ENCODE assay signal across 8 cellular contexts in the genomic region with DNA sequence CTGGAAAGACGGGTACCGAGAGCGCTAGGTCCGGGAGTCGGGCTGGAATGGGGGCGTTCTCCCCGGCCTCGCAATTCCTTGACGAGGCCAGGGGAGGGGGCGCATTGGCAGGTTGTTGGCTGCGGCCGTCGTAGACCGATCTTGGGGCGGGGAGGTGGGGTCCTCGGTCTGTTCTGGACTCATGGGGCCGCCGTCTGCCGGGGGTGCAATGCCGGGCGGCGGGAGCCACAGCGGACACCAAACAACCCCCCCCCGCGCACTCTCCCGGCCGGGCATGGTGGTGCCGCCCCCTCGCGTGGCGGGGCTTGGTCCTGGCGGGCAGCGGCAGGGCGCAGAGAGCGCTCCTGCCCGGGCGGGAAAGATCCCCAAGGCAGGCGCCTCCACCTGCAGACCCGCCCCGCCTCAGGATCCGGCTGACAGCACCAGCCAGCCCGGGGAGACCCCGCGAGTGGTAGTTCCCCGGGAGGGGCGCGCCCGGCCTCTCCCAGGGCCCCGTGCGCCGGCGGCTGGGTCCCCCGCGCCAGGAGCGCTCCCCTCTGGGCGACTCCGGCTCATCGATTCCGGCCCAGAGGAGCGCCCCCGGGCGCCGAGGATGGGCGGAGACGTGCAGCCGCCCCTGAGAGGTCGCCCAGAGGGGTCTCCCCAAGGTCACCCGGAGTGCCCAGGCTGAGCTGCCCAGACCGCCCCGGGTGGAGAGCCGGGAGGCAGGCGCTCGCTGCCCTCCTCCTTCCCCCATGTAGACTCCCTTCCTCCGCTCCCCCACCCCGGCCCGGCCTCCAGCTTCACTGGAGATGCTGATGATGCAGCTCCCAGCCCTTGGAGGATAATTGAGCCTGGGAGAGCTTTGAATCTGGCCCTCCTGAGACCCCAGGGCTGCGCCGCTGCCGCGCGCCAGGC. TPM values are rescaled to one million over a fixed set of nuclear protein-coding genes. Genes with fewer than 3 reads are reported as not detected.
A peak's percentile ranks its signal among the peaks of the same experiment; 100 is the strongest.
DNase-seq lines count a peak whose midpoint lies in the region; ATAC-seq and TF ChIP-seq lines count a peak whose summit lies in the region.

No MANE protein-coding gene starts in this region.

- no peak overlapping the region for H3K18ac ChIP-seq in IMR-90 (ENCODE audit: low read depth, low read length)
- peak overlapping the region; percentile 91 for H3K18ac ChIP-seq in neuronal stem cell (ENCODE audit: low read length)

- no peak overlapping the region for H4K5ac ChIP-seq in IMR-90 (ENCODE audit: low read depth, low read length)

- H3K79me1 ChIP-seq in IMR-90 (ENCODE audit: low read depth in 1 of 2, low read length in 2 of 2) = no peaks in the 10 kb centered on the region
- H3K79me1 ChIP-seq in neuronal stem cell (ENCODE audit: low read depth, low read length) = no peaks in the 10 kb centered on the region

- no peak overlapping the region for H2BK5ac ChIP-seq in IMR-90 (ENCODE audit: low read depth, low read length, poor library complexity, severe bottlenecking)
- peak overlapping the region; percentile 97 for H2BK5ac ChIP-seq in neuronal stem cell (ENCODE audit: low read length)

- H3K9me3 ChIP-seq in BLaER1 (no peaks in the 10 kb centered on the region), IMR-90 (ENCODE audit: control insufficient read depth, insufficient read depth, low read length) (no peaks in the 10 kb centered on the region), esophagus muscularis mucosa (no peaks in the 10 kb centered on the region), neuronal stem cell (replicated peaks in 1 of 2; ENCODE audit: control insufficient read depth in 2 of 2, insufficient read depth in 1 of 2, low read depth in 1 of 2, low read length in 2 of 2) (no peaks in the 10 kb centered on the region), upper lobe of right lung (no peaks in the 10 kb centered on the region)

- H3K23ac ChIP-seq in IMR-90 (ENCODE audit: low read depth, low read length) (no peak overlapping the region), neuronal stem cell (ENCODE audit: low read depth, low read length, poor library complexity) (peak overlapping the region; percentile 17)

- peak overlapping the region; percentile 94 for H3K27ac ChIP-seq in BLaER1
- no peak overlapping the region for H3K27ac ChIP-seq in IMR-90 (ENCODE audit: insufficient read depth, low read length)
- peak overlapping the region; percentile 53 to 70 (median 62) for H3K27ac ChIP-seq in esophagus muscularis mucosa (replicated peaks in 1 of 4)
- no peak overlapping the region for H3K27ac ChIP-seq in neuronal stem cell (replicated peaks; ENCODE audit: low read length)
- peak overlapping the region; percentile 76 for H3K27ac ChIP-seq in upper lobe of right lung

- no peak for TF ChIP-seq EP300 in esophagus muscularis mucosa (IDR thresholded peaks at IDR 0.05)

- ATAC-seq in IMR-90 (ENCODE audit: low read depth) (peak; percentile 21), upper lobe of right lung (peak; percentile 37), GM18858 (IDR thresholded peaks at IDR 0.05; ENCODE audit: unreplicated experiment) (no peak), GM21737 (IDR thresholded peaks at IDR 0.05; ENCODE audit: unreplicated experiment) (no peak)

- no peak overlapping the region for H2AK9ac ChIP-seq in IMR-90 (replicated peaks; ENCODE audit: low read depth, low read length, poor library complexity)

- H4K91ac ChIP-seq in IMR-90 (ENCODE audit: insufficient read depth, low read depth, low read length) = no peak overlapping the region
- no peak overlapping the region for H4K91ac ChIP-seq in neuronal stem cell (ENCODE audit: low read depth, low read length, poor library complexity)

- TF ChIP-seq CTCF in IMR-90 (conservative IDR thresholded peaks at IDR 0.05; ENCODE audit: low read depth, low read length) = no peak
- TF ChIP-seq CTCF in esophagus muscularis mucosa (IDR thresholded peaks at IDR 0.05) = no peak
- no peak for TF ChIP-seq CTCF in upper lobe of right lung (IDR thresholded peaks at IDR 0.05)

- intact Hi-C loops in IMR-90 (cut with micrococcal nuclease) (no loop called here), esophagus muscularis mucosa (cut with DNase I) (no loop called here), upper lobe of right lung (cut with DNase I) (no loop called here)

- H2BK120ac ChIP-seq in IMR-90 (ENCODE audit: low read depth, low read length) (no peak overlapping the region), neuronal stem cell (ENCODE audit: low read depth, low read length) (peak overlapping the region; percentile 78)

- in situ Hi-C loops in IMR-90 (cut with MboI; ENCODE audit: low sequenced_read_pairs) = no loop called here

- H3K56ac ChIP-seq in IMR-90 (ENCODE audit: extremely low read depth, insufficient read depth, low read length) = no peak overlapping the region

- POLR2A ChIA-PET in IMR-90 (lab: Charles Lee; ENCODE audit: unreplicated experiment) = interaction anchor here (0.6 kb wide), 1 partner anchor 221 kb away, joined by 3 read pairs; no protein-coding TSS in a partner anchor

- no peak for DNase-seq in IMR-90
- peak; percentile 55 for DNase-seq in activated CD8-positive, alpha-beta memory T cell treated with anti-CD3 and anti-CD28 coated beads, Interleukin-2, amount 50 U/mL, for 4 hours
- no peak for DNase-seq in esophagus muscularis mucosa (ENCODE audit: extremely low spot score)
- DNase-seq in neuronal stem cell (ENCODE audit: low spot score) = no peak
- peak; percentile 68 for DNase-seq in upper lobe of right lung

- H3K4me1 ChIP-seq in BLaER1 = peaks cover 70% of the 10 kb centered on the region
- H3K4me1 ChIP-seq in IMR-90 (ENCODE audit: control insufficient read depth, insufficient read depth, low read length) = no peaks in the 10 kb centered on the region
- H3K4me1 ChIP-seq in esophagus muscularis mucosa = peaks cover 23 to 30% (median 28%) of the 10 kb centered on the region in 4 donors
- peaks cover 22 to 23% of the 10 kb centered on the region in 2 donors for H3K4me1 ChIP-seq in neuronal stem cell (ENCODE audit: control insufficient read depth in 2 of 2, insufficient read depth in 1 of 2, low read depth in 1 of 2, low read length in 2 of 2)
- peaks cover 32% of the 10 kb centered on the region for H3K4me1 ChIP-seq in upper lobe of right lung

- H2AFZ ChIP-seq in IMR-90 (replicated peaks; ENCODE audit: low read length, poor library complexity) (peak overlapping the region; percentile 81), neuronal stem cell (ENCODE audit: low read length) (peak overlapping the region; percentile 96)

- TF ChIP-seq RAD21 in IMR-90 (IDR thresholded peaks at IDR 0.05; ENCODE audit: low read length) = no peak

- H3K9ac ChIP-seq in BLaER1 (peak overlapping the region; percentile 87), IMR-90 (ENCODE audit: low read depth, low read length) (no peak overlapping the region), neuronal stem cell (ENCODE audit: low read depth, low read length, poor library complexity) (peak overlapping the region; percentile 81)

- no peak overlapping the region for H4K8ac ChIP-seq in IMR-90 (ENCODE audit: low read depth in 2 of 2, low read length in 2 of 2)
- H4K8ac ChIP-seq in neuronal stem cell (ENCODE audit: low read depth, low read length) = no peak overlapping the region

- H3K27me3 ChIP-seq in BLaER1 (no peaks in the 10 kb centered on the region), IMR-90 (ENCODE audit: control insufficient read depth, insufficient read depth, low read length) (peaks cover 59% of the 10 kb centered on the region), esophagus muscularis mucosa (peaks cover 0 to 65% (median 20%) of the 10 kb centered on the region in 4 donors), neuronal stem cell (ENCODE audit: control insufficient read depth in 3 of 3, insufficient read depth in 3 of 3, low read depth in 1 of 3, low read length in 3 of 3) (peaks cover 0 to 17% (median 0%) of the 10 kb centered on the region in 3 experiments), upper lobe of right lung (peaks cover 36% of the 10 kb centered on the region)

- H3K4ac ChIP-seq in IMR-90 (ENCODE audit: low read depth, low read length) (no peak overlapping the region), neuronal stem cell (ENCODE audit: low read length) (no peak overlapping the region)

- no peaks in the 10 kb centered on the region for H3K9me1 ChIP-seq in IMR-90 (ENCODE audit: insufficient read depth, low read length)

- H3K4me3 ChIP-seq in BLaER1 (peak overlapping the region; percentile 91), IMR-90 (ENCODE audit: insufficient read depth, low read depth, low read length) (no peak overlapping the region; the same call in 1 of the 2 replicates), esophagus muscularis mucosa (peak overlapping the region; percentile 57 to 67 (median 61)), neuronal stem cell (ENCODE audit: low read length in 2 of 2) (peak overlapping the region; percentile 71 to 73), upper lobe of right lung (peak overlapping the region; percentile 60)

- no peak overlapping the region for H2BK20ac ChIP-seq in IMR-90 (ENCODE audit: low read depth, low read length)

- no peak overlapping the region for H3K14ac ChIP-seq in IMR-90 (replicated peaks; ENCODE audit: low read depth, low read length)
- peak overlapping the region; percentile 9 for H3K14ac ChIP-seq in neuronal stem cell (ENCODE audit: low read length)

- 0% methylated on average over 13 of the region's 81 CpGs; no CpG with 5 or more reads in 1 of the 2 experiments for WGBS in IMR-90 (ENCODE audit: extremely low coverage in 2 of 2, insufficient read length in 1 of 2), 2 experiments
- WGBS in esophagus muscularis mucosa = no CpG with 5 or more reads among the region's 81 CpGs
- WGBS in neuronal stem cell (ENCODE audit: extremely low coverage in 2 of 2, insufficient read length in 2 of 2, insufficient replicate concordance in 1 of 2), 2 donors = no CpG with 5 or more reads among the region's 81 CpGs

- no TSS peak for BruUV-seq in IMR-90 (replicated peaks; lab: Mats Ljungman, UMichigan)

- no peak overlapping the region for H2BK12ac ChIP-seq in neuronal stem cell (ENCODE audit: low read length)

- TF ChIP-seq POLR2A in IMR-90 (IDR thresholded peaks at IDR 0.05; ENCODE audit: low read depth, low read length) (no peak), esophagus muscularis mucosa (IDR thresholded peaks at IDR 0.05; ENCODE audit: low read depth) (no peak)

- H2AK5ac ChIP-seq in IMR-90 (ENCODE audit: low read depth, low read length) (no peak overlapping the region), neuronal stem cell (ENCODE audit: low read depth, low read length) (peak overlapping the region; percentile 22)

- dilution Hi-C loops in IMR-90 (cut with HindIII; ENCODE audit: low sequenced_read_pairs, unreplicated experiment) = no loop called here

- H2BK15ac ChIP-seq in IMR-90 (ENCODE audit: low read depth, low read length) = no peak overlapping the region
- H2BK15ac ChIP-seq in neuronal stem cell (ENCODE audit: low read length) = peak overlapping the region; percentile 95

- CTCF ChIA-PET in IMR-90 (lab: Yijun Ruan, JAX) = interaction anchor here (0.6 kb wide), 1 partner anchor 1269 kb away, joined by 3 read pairs; no protein-coding TSS in a partner anchor

- H4K20me1 ChIP-seq in BLaER1 (peaks cover 22% of the 10 kb centered on the region; the same call in 1 of the 2 replicates), IMR-90 (ENCODE audit: insufficient read depth, low read length) (no peaks in the 10 kb centered on the region)

- H3K36me3 ChIP-seq in BLaER1 (no peaks in the 10 kb centered on the region), IMR-90 (ENCODE audit: control insufficient read depth, insufficient read depth, low read length) (no peaks in the 10 kb centered on the region), esophagus muscularis mucosa (no peaks in the 10 kb centered on the region), neuronal stem cell (replicated peaks in 1 of 2; ENCODE audit: control insufficient read depth in 2 of 2, insufficient read depth in 2 of 2, low read length in 2 of 2) (peaks cover 0 to 7% of the 10 kb centered on the region in 2 donors), upper lobe of right lung (no peaks in the 10 kb centered on the region)

- H3K4me2 ChIP-seq in BLaER1 (peak overlapping the region; percentile 93), IMR-90 (ENCODE audit: low read depth, low read length) (peak overlapping the region; percentile 28; the same call in 1 of the 2 replicates), neuronal stem cell (ENCODE audit: insufficient read depth, low read length, poor library complexity, severe bottlenecking) (peak overlapping the region; percentile 98)

RNA-seq across cellular contexts. Expression of a gene that starts 0.7 kb away (rescaled TPM):
- total RNA-seq in IMR-90 (2012; rRNA removed) (not detected in 2 replicates), esophagus muscularis mucosa (10 to 100 TPM in 1 of 4 donors, 1 to 10 TPM in 3; 3.7 to 12.1 (median 6.8) TPM), upper lobe of right lung (22.1 TPM)
- polyA plus RNA-seq in IMR-90 (2012; rRNA removed) = not detected in 2 replicates
- not detected in 2 replicates for polyA plus RNA-seq in IMR-90 (2012; cell fraction: cytosol; rRNA removed)
- not detected in 2 replicates for polyA plus RNA-seq in IMR-90 (2012; cell fraction: nucleus; rRNA removed; ENCODE audit: low replicate concordance)
- polyA plus RNA-seq in neuronal stem cell (2013, experiment 1 of 2) = 1.3 TPM
- 1.3 TPM for polyA plus RNA-seq in neuronal stem cell (2013, experiment 2 of 2)

RNA-seq across cellular contexts. Expression of a gene that starts 57.9 kb away (rescaled TPM):
- total RNA-seq in IMR-90 (2012; rRNA removed) (5.3 and 6.6 TPM in 2 replicates), esophagus muscularis mucosa (1 to 10 TPM; 5.8 to 9.8 (median 8.6) TPM), upper lobe of right lung (7.0 TPM)
- 5.9 and 6.2 TPM in 2 replicates for polyA plus RNA-seq in IMR-90 (2012; rRNA removed)
- 4.1 and 4.2 TPM in 2 replicates for polyA plus RNA-seq in IMR-90 (2012; cell fraction: cytosol; rRNA removed)
- polyA plus RNA-seq in IMR-90 (2012; cell fraction: nucleus; rRNA removed; ENCODE audit: low replicate concordance) = 17.4 and 19.0 TPM in 2 replicates
- polyA plus RNA-seq in neuronal stem cell (2013, experiment 1 of 2) = 7.2 TPM
- 7.2 TPM for polyA plus RNA-seq in neuronal stem cell (2013, experiment 2 of 2)

Comparison
In these comparisons a context has a peak if more than half of its experiments do, and no peak if none do; other contexts are left out.
1. H3K27ac ChIP-seq: peak in BLaER1 (single experiment), esophagus muscularis mucosa (4 of 4) and upper lobe of right lung (single experiment); none in IMR-90 (single experiment) and neuronal stem cell (single experiment).
2. H3K4me2 ChIP-seq: peak in every context shown above with its lines; median percentile 98 in neuronal stem cell; 93 in BLaER1; 28 in IMR-90.
3. ATAC-seq: peak in IMR-90 (single experiment) and upper lobe of right lung (single experiment); none in GM18858 (single experiment) and GM21737 (single experiment).
4. DNase-seq: peak in activated CD8-positive, alpha-beta memory T cell treated with anti-CD3 and anti-CD28 coated beads, Interleukin-2, amount 50 U/mL, for 4 hours (single experiment) and upper lobe of right lung (single experiment); none in IMR-90 (single experiment), esophagus muscularis mucosa (single experiment) and neuronal stem cell (single experiment).